ENCODE assay signal across 23 cellular contexts in genomic region chr22:25548866-25549464, GRCh38.
"Had no signal": no experiment of that assay in that cellular context is flagged by ENCODE, and none has a peak within 500 bp of the region (broad histone marks: within the 10 kb centered on the region; RNA-seq: fewer than 3 reads in every experiment).

No MANE protein-coding gene starts in this region.

- DNase-seq: activated CD4-positive, alpha-beta T cell treated with anti-CD3 and anti-CD28 coated beads for 48 hours; activated CD4-positive, alpha-beta T cell treated with anti-CD3 and anti-CD28 coated beads, Interleukin-2, amount 50 U/mL, for 48 hours; activated CD4-positive, CD25-positive, alpha-beta regulatory T cell treated with anti-CD3 and anti-CD28 coated beads, Interleukin-2, amount 50 U/mL, for 72 hours; activated gamma-delta T cell treated with Interleukin-2 at 50 U/mL for 16 hours; activated naive CD4-positive, alpha-beta T cell treated with anti-CD3 and anti-CD28 coated beads, Interleukin-2, amount 10 ng/mL, durations not matched to agents 7 days and 5 days; activated naive CD8-positive, alpha-beta T cell treated with anti-CD3 and anti-CD28 coated beads for 36 hours; activated T-cell treated with anti-CD3 and anti-CD28 coated beads for 4 hours; activated T-cell treated with anti-CD3 and anti-CD28 coated beads, Interleukin-2, amount 50 U/mL, for 72 hours; caudate nucleus; colonic mucosa; Kasumi-1; NCI-H1048; NCI-H1694; NCI-H2029; NCI-H2107; NCI-H2171 treated with DMSO at 0.1 percent for 48 hours; NCI-H345; NCI-H510A; NCI-H526 treated with DMSO at 0.1 percent for 48 hours; NK-92 treated with Interleukin-12 subunit alpha and Interleukin-12 subunit beta, amount 100 ng/mL, for 24 hours; SHP77 had no signal

- ATAC-seq: activated T-cell treated with anti-CD3 and anti-CD28 coated beads, Interleukin-2, amount 50 U/mL, for 72 hours; WTC11 had no signal

- FAIRE-seq: RCC 7860 had no signal

- H3K36me3 ChIP-seq: colonic mucosa had no signal

- H3K4me3 ChIP-seq: colonic mucosa had no signal

- H3K27me3 ChIP-seq: colonic mucosa had no signal
